22 cellular contexts compared by ENCODE assay signal in the genomic region with DNA sequence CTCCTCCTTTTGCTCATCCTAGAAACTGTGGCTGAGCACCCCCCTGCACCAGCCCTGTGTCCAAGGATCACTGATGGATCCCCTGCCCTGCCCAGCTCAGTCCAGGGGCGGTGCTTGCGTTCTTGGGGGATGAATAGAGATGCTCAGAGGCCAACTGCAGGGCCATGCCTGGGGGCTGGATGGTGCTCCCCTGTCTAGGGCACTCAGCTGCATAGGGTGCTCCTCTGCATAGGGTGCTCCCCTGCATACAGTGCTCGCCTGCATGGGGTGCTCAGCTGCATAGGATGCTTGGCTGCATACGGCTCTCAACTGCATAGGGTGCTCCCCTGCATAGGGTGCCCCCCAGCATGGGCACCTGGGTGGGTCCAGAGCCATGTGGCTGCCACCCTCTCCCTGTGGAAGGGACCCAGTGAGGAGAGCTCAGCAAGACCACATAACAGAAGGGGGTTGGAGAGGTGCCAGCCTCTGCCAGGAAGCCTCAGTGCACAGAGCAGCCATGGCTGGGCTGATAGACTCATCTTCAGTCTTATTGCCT.
"Had no signal": no experiment of that assay in that cellular context is flagged by ENCODE, and none has a peak within 500 bp of the region (broad histone marks: within the 10 kb centered on the region; RNA-seq: fewer than 3 reads in every experiment).

No MANE protein-coding gene starts in this region.

- H3K27me3 ChIP-seq: ascending aorta, body of pancreas had no signal

- H3K27ac ChIP-seq: ascending aorta, body of pancreas had no signal

- H3K4me3 ChIP-seq: ascending aorta, body of pancreas had no signal

- H3K4me1 ChIP-seq: ascending aorta, body of pancreas had no signal

- DNase-seq: activated CD4-positive, alpha-beta T cell treated with anti-CD3 and anti-CD28 coated beads for 48 hours; activated CD4-positive, alpha-beta T cell treated with anti-CD3 and anti-CD28 coated beads, Interleukin-2, amount 50 U/mL, for 4 hours; activated CD4-positive, CD25-positive, alpha-beta regulatory T cell treated with anti-CD3 and anti-CD28 coated beads, Interleukin-2, amount 50 U/mL, for 72 hours; activated gamma-delta T cell treated with Interleukin-2 at 50 U/mL for 16 hours; activated naive CD4-positive, alpha-beta T cell treated with anti-CD3 and anti-CD28 coated beads, Interleukin-2, amount 10 ng/mL, durations not matched to agents 7 days and 5 days; activated naive CD8-positive, alpha-beta T cell treated with anti-CD3 and anti-CD28 coated beads, Interleukin-2, amount 10 ng/mL, durations not matched to agents 7 days and 5 days; activated T-cell treated with anti-CD3 and anti-CD28 coated beads, Interleukin-2, amount 50 U/mL, for 72 hours; body of pancreas; Kasumi-1; KBM-7; NCI-H1105 treated with DMSO at 0.1 percent for 48 hours; NCI-H1436 treated with DMSO at 0.1 percent for 48 hours; NCI-H187; NCI-H2081; NCI-H510A treated with DMSO at 0.1 percent for 48 hours; NCI-H69; PC-3; SIG-M5; T-helper 17 cell; T-helper 9 cell had no signal

- H3K36me3 ChIP-seq: ascending aorta had no signal

- H3K9me3 ChIP-seq: body of pancreas had no signal

- ATAC-seq: activated T-cell treated with anti-CD3 and anti-CD28 coated beads, Interleukin-2, amount 50 U/mL, for 72 hours; body of pancreas; PC-3; T-helper 17 cell; WTC11 had no signal
